Comparison of ENCODE assay signal across 9 cellular contexts in the genomic region with DNA sequence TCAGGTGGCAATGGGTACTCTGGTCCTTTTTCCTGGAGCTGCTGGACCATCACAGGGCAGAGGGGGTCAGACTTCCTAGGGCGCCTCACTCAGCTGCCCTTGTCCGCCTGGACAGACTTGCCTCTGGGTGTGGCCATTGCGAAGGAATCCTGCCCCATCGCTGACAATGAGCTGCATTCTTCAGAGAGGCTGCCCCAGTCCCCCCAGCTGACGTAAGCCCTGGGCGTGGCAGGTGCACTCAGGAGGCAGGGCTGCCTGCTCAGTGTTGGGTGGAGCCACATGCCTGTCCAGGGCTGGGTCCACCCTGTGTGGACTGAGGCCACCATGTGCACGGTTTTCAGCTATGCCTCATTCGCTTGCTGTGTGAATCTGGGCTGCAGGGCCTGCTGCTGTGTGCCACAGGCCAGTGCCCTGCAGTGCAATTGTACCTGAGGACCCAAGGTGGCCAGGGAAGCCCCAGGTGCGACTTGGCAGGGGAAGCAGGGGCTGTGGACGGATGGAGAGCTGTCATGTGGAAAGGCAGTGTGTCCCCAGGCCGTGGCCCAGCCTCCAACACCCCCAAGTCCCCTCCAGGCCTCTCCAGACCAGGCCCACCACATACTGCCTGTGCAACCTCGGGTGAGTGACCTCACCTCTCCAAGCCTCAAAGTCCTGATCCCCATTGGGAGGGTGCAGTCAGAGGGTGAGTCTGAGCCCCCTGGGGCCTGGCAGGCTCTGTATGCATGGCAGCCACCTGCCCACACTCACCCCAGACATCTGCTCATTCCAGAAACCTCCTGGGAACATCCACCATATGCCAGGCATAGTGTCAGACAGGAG. TPM values are rescaled to one million over a fixed set of nuclear protein-coding genes. Genes with fewer than 3 reads are reported as not detected.
A peak's percentile ranks its signal among the peaks of the same experiment; 100 is the strongest.
DNase-seq lines count a peak whose midpoint lies in the region; ATAC-seq, FAIRE-seq and TF ChIP-seq lines count a peak whose summit lies in the region.
"Had no signal": no experiment of that assay in that cellular context is flagged by ENCODE, and none has a peak within 500 bp of the region (broad histone marks: within the 10 kb centered on the region; RNA-seq: fewer than 3 reads in every experiment).

No MANE protein-coding gene starts in this region.

- ATAC-seq in left lung = peak; percentile 95
- ATAC-seq in HG03196 (IDR thresholded peaks at IDR 0.05; ENCODE audit: unreplicated experiment) = no peak

- TF ChIP-seq POLR2A in GM12891 (IDR thresholded peaks at IDR 0.05; ENCODE audit: low read depth, low read length) = no peak

- H4K20me1 ChIP-seq in Karpas-422 (ENCODE audit: insufficient read depth, low read depth, low read length) = no peaks in the 10 kb centered on the region

- H3K9me2 ChIP-seq in Karpas-422 (replicated peaks; ENCODE audit: insufficient read depth, low read length) = no peaks in the 10 kb centered on the region

- no peaks in the 10 kb centered on the region for H3K9me3 ChIP-seq in left lung
- H3K9me3 ChIP-seq in Karpas-422 (ENCODE audit: low read length) = no peaks in the 10 kb centered on the region

- DNase-seq in 8988T (peak; percentile 82), LHCN-M2 (ENCODE audit: low read depth) (peak; percentile 94), bronchial epithelial cell (ENCODE audit: low read depth) (peak; percentile 96), left lung (peak; percentile 86 to 93), Karpas-422 (no peak), GM12891 (ENCODE audit: insufficient read length, low spot score) (no peak)
- no peak for DNase-seq in activated naive CD4-positive, alpha-beta T cell (lab: John Stamatoyannopoulos, UW)
- DNase-seq: KG1 had no signal

- no peak for TF ChIP-seq CTCF in bronchial epithelial cell (IDR thresholded peaks at IDR 0.05; ENCODE audit: insufficient read depth, low read length, severe bottlenecking)
- TF ChIP-seq CTCF in left lung (IDR thresholded peaks at IDR 0.05) = no peak

- no peaks in the 10 kb centered on the region for H3K36me3 ChIP-seq in bronchial epithelial cell (ENCODE audit: control insufficient read depth, insufficient read depth, low read length)
- no peaks in the 10 kb centered on the region for H3K36me3 ChIP-seq in left lung
- no peaks in the 10 kb centered on the region for H3K36me3 ChIP-seq in Karpas-422 (ENCODE audit: insufficient read depth, low read length)

- peak; percentile 97 for FAIRE-seq in bronchial epithelial cell (lab: Jason Lieb, UNC)
- FAIRE-seq in GM12891 (lab: Jason Lieb, UNC) = no peak

- no peak overlapping the region for H2AFZ ChIP-seq in Karpas-422 (ENCODE audit: low read length)

- H3K27ac ChIP-seq in left lung (peak overlapping the region; percentile 3 to 53), Karpas-422 (ENCODE audit: low read length) (no peak overlapping the region)

- no peak overlapping the region for H3K4me3 ChIP-seq in bronchial epithelial cell (ENCODE audit: low read depth, low read length)
- H3K4me3 ChIP-seq in left lung = no peak overlapping the region
- H3K4me3 ChIP-seq in Karpas-422 (ENCODE audit: low read length) = no peak overlapping the region

- no peaks in the 10 kb centered on the region for H3K27me3 ChIP-seq in bronchial epithelial cell (ENCODE audit: control insufficient read depth, insufficient read depth, low read length)
- H3K27me3 ChIP-seq in left lung = no peaks in the 10 kb centered on the region
- no peaks in the 10 kb centered on the region for H3K27me3 ChIP-seq in Karpas-422 (ENCODE audit: low read length)

- H3K9ac ChIP-seq in Karpas-422 (ENCODE audit: low read length) = no peak overlapping the region

- no peak overlapping the region for H3K4me2 ChIP-seq in Karpas-422 (ENCODE audit: low read depth, low read length, poor library complexity, severe bottlenecking)

- H3K4me1 ChIP-seq in left lung = peaks cover 11 to 17% of the 10 kb centered on the region in 2 donors
- peaks cover 14% of the 10 kb centered on the region for H3K4me1 ChIP-seq in Karpas-422 (ENCODE audit: low read length)

- intact Hi-C loops in left lung (cut with DNase I) = no loop called here

- no peaks in the 10 kb centered on the region for H3K79me2 ChIP-seq in Karpas-422 (ENCODE audit: low read length)

TF ChIP-seq in GM12891, 5 proteins besides CTCF, POLR2A, EP300 and RAD21:
- TF ChIP-seq POU2F2 (IDR thresholded peaks at IDR 0.05; ENCODE audit: low read depth, low read length) = no peak
- TF ChIP-seq SPI1 (IDR thresholded peaks at IDR 0.05; ENCODE audit: low read depth, low read length) = no peak
- no peak for TF ChIP-seq PAX5 (IDR thresholded peaks at IDR 0.05; ENCODE audit: insufficient read depth, low read length, severe bottlenecking)
- TF ChIP-seq POLR2AphosphoS5 (IDR thresholded peaks at IDR 0.05; ENCODE audit: low read depth, low read length) = no peak
- TF ChIP-seq TAF1 (IDR thresholded peaks at IDR 0.05; ENCODE audit: low read depth, low read length) = no peak

RNA-seq across cellular contexts. Expression of a gene that starts 14.0 kb away (rescaled TPM):
- total RNA-seq in LHCN-M2 (2014; rRNA removed) = 198 and 224 TPM in 2 replicates
- 296 TPM for polyA plus RNA-seq in LHCN-M2 (2012)
- total RNA-seq in bronchial epithelial cell = 134 and 183 TPM in 2 replicates
- total RNA-seq in left lung = 100 to 1,000 TPM; 259 to 338 TPM
- total RNA-seq in Karpas-422 (2014; rRNA removed; shearing (Covaris generic); ENCODE audit: low replicate concordance) = 44.1 and 49.3 TPM in 2 replicates
- 68.5 TPM for polyA plus RNA-seq in GM12891 (2012; ENCODE audit: low read depth, missing spikeins)

RNA-seq across cellular contexts. Expression of a gene that starts 56.4 kb away (rescaled TPM):
- total RNA-seq in LHCN-M2 (2014; rRNA removed) (not detected in 2 replicates), bronchial epithelial cell (not detected in 2 replicates), left lung (under 1 TPM; 0.61 to 0.79 TPM)
- not detected for polyA plus RNA-seq in LHCN-M2 (2012)
- total RNA-seq in Karpas-422 (2014; rRNA removed; shearing (Covaris generic); ENCODE audit: low replicate concordance) = not detected in 2 replicates
- 125 TPM for polyA plus RNA-seq in GM12891 (2012; ENCODE audit: low read depth, missing spikeins)

Comparison
In these comparisons a context has a peak if more than half of its experiments do, and no peak if none do; other contexts are left out.
1. DNase-seq: peak in 8988T (single experiment), LHCN-M2 (single experiment), bronchial epithelial cell (single experiment) and left lung (2 of 2); none in Karpas-422 (single experiment), activated naive CD4-positive, alpha-beta T cell (0 of 4) and GM12891 (single experiment).